Comparison of ENCODE assay signal across 12 cellular contexts in genomic region chr2:198499539-198499938, GRCh38.
DNase-seq lines count a peak whose midpoint lies in the region; ATAC-seq and TF ChIP-seq lines count a peak whose summit lies in the region.
"Had no signal": no experiment of that assay in that cellular context is flagged by ENCODE, and none has a peak within 500 bp of the region (broad histone marks: within the 10 kb centered on the region; RNA-seq: fewer than 3 reads in every experiment).

No MANE protein-coding gene starts in this region.

- H3K36me3 ChIP-seq in fibroblast of lung (ENCODE audit: control insufficient read depth, insufficient read depth, low read length): no peaks in the 10 kb centered on the region

- no peaks in the 10 kb centered on the region for H3K4me1 ChIP-seq in fibroblast of lung (ENCODE audit: control insufficient read depth, extremely low read depth, insufficient read depth, low read length)
- H3K4me1 ChIP-seq: Caco-2 had no signal

- H3K4me1 Mint-ChIP-seq in nephron progenitor cell (peaks cover 5% of the 10 kb centered on the region), immature natural killer cell (no peaks in the 10 kb centered on the region)

- no peaks in the 10 kb centered on the region for H4K20me1 ChIP-seq in fibroblast of lung (ENCODE audit: control insufficient read depth, extremely low read depth, insufficient read depth, low read length)

- H3K9me3 ChIP-seq in fibroblast of lung (ENCODE audit: control insufficient read depth, insufficient read depth, low read depth, low read length): no peaks in the 10 kb centered on the region
- H3K9me3 ChIP-seq: Caco-2 had no signal

- H3K27me3 ChIP-seq in fibroblast of lung (ENCODE audit: control insufficient read depth, insufficient read depth, low read length): no peaks in the 10 kb centered on the region

- ATAC-seq in HG03095 (IDR thresholded peaks at IDR 0.05; ENCODE audit: unreplicated experiment) (no peak), GM18868 (IDR thresholded peaks at IDR 0.05; ENCODE audit: unreplicated experiment) (no peak)
- ATAC-seq: PC-3 had no signal

- H3K27ac ChIP-seq in fibroblast of lung (ENCODE audit: insufficient read depth, low read length) (no peak overlapping the region), RWPE1 (no peak overlapping the region)

- H3K9me3 Mint-ChIP-seq in nephron progenitor cell (no peaks in the 10 kb centered on the region), immature natural killer cell (peaks cover 0 to 17% (median 4%) of the 10 kb centered on the region in 6 donors)

- no peak overlapping the region for H3K9ac ChIP-seq in fibroblast of lung (ENCODE audit: insufficient read depth, low read length)

- no peaks in the 10 kb centered on the region for H3K27me3 Mint-ChIP-seq in nephron progenitor cell (ENCODE audit: low read depth, poor library complexity)
- peaks cover 0 to 3% (median 0%) of the 10 kb centered on the region in 3 donors for H3K27me3 Mint-ChIP-seq in immature natural killer cell (ENCODE audit: low read depth in 3 of 3)

- H2AFZ ChIP-seq in fibroblast of lung (ENCODE audit: low read length): no peak overlapping the region

- no peak overlapping the region for H3K27ac Mint-ChIP-seq in nephron progenitor cell
- no peak overlapping the region for H3K27ac Mint-ChIP-seq in immature natural killer cell

- H3K4me2 ChIP-seq in fibroblast of lung (ENCODE audit: extremely low read depth, insufficient read depth, low read length): no peak overlapping the region

- no peaks in the 10 kb centered on the region for H3K79me2 ChIP-seq in fibroblast of lung (ENCODE audit: control insufficient read depth, insufficient read depth, low read length)

- TF ChIP-seq CTCF in AG10803 (conservative IDR thresholded peaks at IDR 0.05; ENCODE audit: low read length) (no peak), fibroblast of lung (conservative IDR thresholded peaks at IDR 0.05 in 1 of 2, IDR thresholded peaks at IDR 0.05 in 1 of 2; ENCODE audit: low read depth in 1 of 2, low read length in 2 of 2) (no peak), nephron progenitor cell (IDR thresholded peaks at IDR 0.05) (no peak), RWPE1 (conservative IDR thresholded peaks at IDR 0.05; ENCODE audit: low read depth) (no peak)

- H3K4me3 Mint-ChIP-seq in nephron progenitor cell (no peak overlapping the region), immature natural killer cell (no peak overlapping the region)

- CTCF ChIA-PET in RWPE1 (lab: Yijun Ruan, JAX): no interaction called here

- no peaks in the 10 kb centered on the region for H3K36me3 Mint-ChIP-seq in nephron progenitor cell (ENCODE audit: low read depth)
- H3K36me3 Mint-ChIP-seq in immature natural killer cell: no peaks in the 10 kb centered on the region

- H3K4me3 ChIP-seq in AG10803 (ENCODE audit: low read length) (no peak overlapping the region), fibroblast of lung (replicated peaks in 1 of 4; ENCODE audit: control extremely low read depth in 1 of 4, insufficient read depth in 1 of 4, low read depth in 3 of 4, low read length in 4 of 4) (no peak overlapping the region)

- POLR2A ChIA-PET in RWPE1 (lab: Yijun Ruan, JAX; ENCODE audit: low non-redundant PET): no interaction called here

- DNase-seq in AG10803 (ENCODE audit: low read depth) (peak; percentile 83), Kasumi-1 (lab: John Stamatoyannopoulos, UW) (peak; percentile 75 to 81), fibroblast of lung (ENCODE audit: low read depth in 2 of 2) (peak; percentile 37 to 82), nephron progenitor cell (peak; percentile 11), immature natural killer cell (no peak), RWPE1 (ENCODE audit: low spot score) (no peak)
- DNase-seq: Caco-2; NCI-H1105 treated with DMSO at 0.1 percent for 48 hours; PC-3; stimulated activated naive CD4-positive, alpha-beta T cell treated with Interleukin-2 at 50 U/mL for 16 hours had no signal

Comparison
In these comparisons a context has a peak if more than half of its experiments do, and no peak if none do; other contexts are left out.
1. DNase-seq: peak in AG10803 (single experiment), Kasumi-1 (2 of 2), fibroblast of lung (2 of 2) and nephron progenitor cell (single experiment); none in immature natural killer cell (0 of 3) and RWPE1 (single experiment).